Comparison of ENCODE assay signal across 9 cellular contexts in the genomic region with DNA sequence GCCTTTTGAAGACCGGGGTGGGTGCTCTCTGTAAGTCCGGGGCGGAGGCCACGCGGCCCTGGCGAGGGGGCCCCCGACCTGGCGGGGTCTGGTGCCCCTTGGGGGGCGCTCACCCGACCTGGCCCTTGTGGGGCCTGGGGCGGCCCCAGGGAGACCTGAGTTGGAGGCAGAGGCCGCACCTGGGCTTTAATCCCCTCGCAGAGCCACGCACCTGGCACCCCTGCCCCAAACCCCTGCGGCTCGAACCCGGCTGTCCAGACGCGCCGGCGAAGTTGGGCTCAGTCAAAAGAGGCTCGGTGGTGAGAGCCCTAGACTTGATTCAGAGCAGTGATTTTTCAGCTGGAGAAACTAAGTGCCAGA. TPM values are rescaled to one million over a fixed set of nuclear protein-coding genes. Genes with fewer than 3 reads are reported as not detected.
DNase-seq lines count a peak whose midpoint lies in the region; ATAC-seq and TF ChIP-seq lines count a peak whose summit lies in the region.
"Had no signal": no experiment of that assay in that cellular context is flagged by ENCODE, and none has a peak within 500 bp of the region (broad histone marks: within the 10 kb centered on the region; RNA-seq: fewer than 3 reads in every experiment).

No MANE protein-coding gene starts in this region.

- intact Hi-C loops in activated CD4-positive, alpha-beta T cell treated with anti-CD3 and anti-CD28 coated beads for 36 hours (cut with DNase I, micrococcal nuclease) = loop anchor here (1.0 to 10.0 kb wide), 10 partner anchors 30 to 349 kb away; partner anchors contain the start of genes PSMD9 (in 1 of the 2) and VPS33A (in 1 of the 2)

- H3K36me3 ChIP-seq in KOPT-K1 (ENCODE audit: insufficient read depth, low read length) (peaks cover 43% of the 10 kb centered on the region), esophagus (ENCODE audit: control insufficient read depth in 2 of 2, insufficient read depth in 2 of 2, low read length in 1 of 2) (peaks cover 0 to 6% of the 10 kb centered on the region in 2 donors), smooth muscle cell (ENCODE audit: low read depth) (no peaks in the 10 kb centered on the region)

- peak overlapping the region; percentile 1 to 34 for H3K4me3 ChIP-seq in esophagus (ENCODE audit: low read depth in 1 of 2, low read length in 2 of 2)
- H3K4me3 ChIP-seq in smooth muscle cell = peak overlapping the region; percentile 49

- no peaks in the 10 kb centered on the region for H3K9me3 Mint-ChIP-seq in activated CD4-positive, alpha-beta T cell treated with anti-CD3 and anti-CD28 coated beads for 36 hours (ENCODE audit: low read depth)
- H3K9me3 Mint-ChIP-seq in endothelial cell (ENCODE audit: unreplicated experiment) = no peaks in the 10 kb centered on the region

- no peaks in the 10 kb centered on the region for H3K27me3 Mint-ChIP-seq in activated CD4-positive, alpha-beta T cell treated with anti-CD3 and anti-CD28 coated beads for 36 hours
- peaks cover 2% of the 10 kb centered on the region for H3K27me3 Mint-ChIP-seq in endothelial cell (ENCODE audit: unreplicated experiment)

- H3K9me3 ChIP-seq in KOPT-K1 (ENCODE audit: insufficient read depth, low read length, poor library complexity, severe bottlenecking) (no peaks in the 10 kb centered on the region), esophagus (ENCODE audit: control insufficient read depth in 2 of 2, insufficient read depth in 1 of 2, low read depth in 1 of 2, low read length in 1 of 2) (no peaks in the 10 kb centered on the region), smooth muscle cell (replicated peaks; ENCODE audit: low read depth) (no peaks in the 10 kb centered on the region)

- no peak overlapping the region for H3K27ac Mint-ChIP-seq in activated CD4-positive, alpha-beta T cell treated with anti-CD3 and anti-CD28 coated beads for 36 hours
- no peak overlapping the region for H3K27ac Mint-ChIP-seq in endothelial cell (ENCODE audit: unreplicated experiment)

- H3K4me1 ChIP-seq in esophagus (ENCODE audit: control insufficient read depth in 2 of 2, insufficient read depth in 2 of 2, low read length in 1 of 2) (peaks cover 2 to 4% of the 10 kb centered on the region in 2 donors), smooth muscle cell (ENCODE audit: low read depth) (peaks cover 11% of the 10 kb centered on the region)

- H4K20me1 ChIP-seq in smooth muscle cell (ENCODE audit: low read depth) = no peaks in the 10 kb centered on the region

- CTCF ChIA-PET in activated CD4-positive, alpha-beta T cell treated with anti-CD3 and anti-CD28 coated beads for 36 hours (lab: Charles Lee) = interaction anchor here (0.6 to 4.3 kb wide), 36 partner anchors 11 to 973 kb away, joined by 3 to 20 read pairs (median 4); partner anchors contain the start of genes LRRC43, PSMD9 and RHOF

- ATAC-seq in activated CD4-positive, alpha-beta T cell treated with anti-CD3 and anti-CD28 coated beads for 36 hours = no peak

- H3K4me1 Mint-ChIP-seq in activated CD4-positive, alpha-beta T cell treated with anti-CD3 and anti-CD28 coated beads for 36 hours = peaks cover 15% of the 10 kb centered on the region
- peaks cover 3% of the 10 kb centered on the region for H3K4me1 Mint-ChIP-seq in endothelial cell (ENCODE audit: unreplicated experiment)

- peak overlapping the region; percentile 62 for H3K9ac ChIP-seq in smooth muscle cell (ENCODE audit: low read depth)

- H3K36me3 Mint-ChIP-seq in activated CD4-positive, alpha-beta T cell treated with anti-CD3 and anti-CD28 coated beads for 36 hours (ENCODE audit: low read depth) = peaks cover 19% of the 10 kb centered on the region
- peaks cover 11% of the 10 kb centered on the region for H3K36me3 Mint-ChIP-seq in endothelial cell (ENCODE audit: low read depth, unreplicated experiment)

- H3K27me3 ChIP-seq in esophagus (ENCODE audit: control insufficient read depth in 1 of 2, insufficient read depth in 2 of 2, low read length in 2 of 2) (no peaks in the 10 kb centered on the region), smooth muscle cell (ENCODE audit: low read depth) (no peaks in the 10 kb centered on the region)

- no peaks in the 10 kb centered on the region for H3F3A ChIP-seq in smooth muscle cell (ENCODE audit: low read depth)

- peak; percentile 16 for DNase-seq in activated CD4-positive, alpha-beta T cell treated with anti-CD3 and anti-CD28 coated beads for 36 hours
- no peak for DNase-seq in activated CD4-positive, alpha-beta T cell treated with anti-CD3 and anti-CD28 coated beads for 1 hour
- DNase-seq in smooth muscle cell (lab: John Stamatoyannopoulos, UW; ENCODE audit: unreplicated experiment) (no peak), endothelial cell (ENCODE audit: low spot score) (no peak), NK-92 (lab: John Stamatoyannopoulos, UW; ENCODE audit: unreplicated experiment) (no peak)
- DNase-seq in NK-92 treated with Interleukin-12 subunit alpha and Interleukin-12 subunit beta, amount 100 ng/mL, for 24 hours (lab: John Stamatoyannopoulos, UW) = no peak

- 23 to 42% methylated on average over 13 to 22 of the region's 22 CpGs for WGBS in esophagus, 2 donors
- 56% methylated on average over 14 of the region's 22 CpGs for WGBS in smooth muscle cell (ENCODE audit: low lambda C conversion rate)

- H3K4me2 ChIP-seq in smooth muscle cell = peak overlapping the region; percentile 83

- H3K27ac ChIP-seq in KOPT-K1 (ENCODE audit: low read depth, low read length, poor library complexity, severe bottlenecking) (peak overlapping the region; percentile 41), esophagus (ENCODE audit: low read depth in 2 of 2, low read length in 1 of 2) (no peak overlapping the region), smooth muscle cell (ENCODE audit: low read depth) (no peak overlapping the region)

- no peak overlapping the region for H2AFZ ChIP-seq in smooth muscle cell (ENCODE audit: low read depth)

- TF ChIP-seq CTCF in smooth muscle cell (IDR thresholded peaks at IDR 0.05; ENCODE audit: borderline replicate concordance, insufficient read depth, poor library complexity, severe bottlenecking) (no peak), endothelial cell (IDR thresholded peaks at IDR 0.05; ENCODE audit: unreplicated experiment) (no peak)

- H3K4me3 Mint-ChIP-seq in activated CD4-positive, alpha-beta T cell treated with anti-CD3 and anti-CD28 coated beads for 36 hours = peak overlapping the region; percentile 54
- no peak overlapping the region for H3K4me3 Mint-ChIP-seq in endothelial cell (ENCODE audit: unreplicated experiment)

- no peaks in the 10 kb centered on the region for H3K79me2 ChIP-seq in smooth muscle cell (ENCODE audit: low read depth)

- POLR2A ChIA-PET in activated CD4-positive, alpha-beta T cell treated with anti-CD3 and anti-CD28 coated beads for 36 hours (lab: Charles Lee) = interaction anchor here (1.0 kb wide), 1 partner anchor 74 kb away, joined by 4 read pairs; no protein-coding TSS in a partner anchor

RNA-seq across cellular contexts. Expression of gene CFAP251, which starts 0.3 kb away (rescaled TPM):
- total RNA-seq in activated CD4-positive, alpha-beta T cell treated with anti-CD3 and anti-CD28 coated beads for 36 hours = under 1 TPM; 0.59 to 0.65 TPM
- polyA plus RNA-seq in esophagus (under 1 TPM; 0.33 to 0.42 TPM), smooth muscle cell (1.2 and 7.1 TPM in 2 replicates)
- total RNA-seq in smooth muscle cell (5.0 and 8.6 TPM in 2 replicates), endothelial cell (ENCODE audit: unreplicated experiment) (0.80 TPM)

RNA-seq across cellular contexts. Expression of gene PSMD9, which starts 30.1 kb away (rescaled TPM):
- 10 to 100 TPM; 50.4 to 56.2 TPM for total RNA-seq in activated CD4-positive, alpha-beta T cell treated with anti-CD3 and anti-CD28 coated beads for 36 hours
- polyA plus RNA-seq in esophagus (10 to 100 TPM; 18.3 to 88.2 TPM), smooth muscle cell (87.3 and 87.7 TPM in 2 replicates)
- total RNA-seq in smooth muscle cell (33.9 and 42.4 TPM in 2 replicates), endothelial cell (ENCODE audit: unreplicated experiment) (34.0 TPM)

RNA-seq across cellular contexts. Expression of gene HPD, which starts 60.0 kb away (rescaled TPM):
- not detected for total RNA-seq in activated CD4-positive, alpha-beta T cell treated with anti-CD3 and anti-CD28 coated beads for 36 hours
- under 1 TPM; 0.29 to 0.31 TPM for polyA plus RNA-seq in esophagus
- total RNA-seq in smooth muscle cell = not detected in 2 replicates
- polyA plus RNA-seq in smooth muscle cell = 0.53 TPM in 1 of 2 replicates, not detected in the other
- not detected for total RNA-seq in endothelial cell (ENCODE audit: unreplicated experiment)
- total RNA-seq: Daoy had no signal
